Comparison of ENCODE assay signal across 10 cellular contexts in the genomic region with DNA sequence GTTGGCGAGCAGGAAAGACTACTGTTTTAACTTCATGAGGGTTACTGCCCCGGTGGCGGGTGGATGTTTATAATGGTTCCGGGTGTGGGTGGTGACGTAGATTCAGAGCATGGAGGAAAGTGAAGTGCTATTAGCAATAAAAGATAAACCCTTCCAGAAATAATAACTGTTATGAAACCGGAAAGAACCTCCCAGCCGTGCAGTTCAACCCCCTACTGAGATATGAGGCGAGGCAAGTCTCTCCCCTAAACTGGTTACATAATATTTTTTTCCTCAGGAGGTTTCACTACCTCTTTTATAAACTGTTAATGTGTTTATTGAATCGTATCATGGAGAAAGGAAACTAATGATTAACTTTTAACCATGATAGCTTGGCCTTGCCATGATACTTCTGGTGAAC.
DNase-seq lines count a peak whose midpoint lies in the region; ATAC-seq, FAIRE-seq and TF ChIP-seq lines count a peak whose summit lies in the region.
"Had no signal": no experiment of that assay in that cellular context is flagged by ENCODE, and none has a peak within 500 bp of the region (broad histone marks: within the 10 kb centered on the region; RNA-seq: fewer than 3 reads in every experiment).

No MANE protein-coding gene starts in this region.

- peaks cover 14% of the 10 kb centered on the region; the same call in 1 of the 2 replicates for H3K9me3 ChIP-seq in OCI-LY3 (ENCODE audit: insufficient read depth, low read length)
- no peaks in the 10 kb centered on the region for H3K9me3 ChIP-seq in mucosa of stomach (ENCODE audit: control insufficient read depth, low read length)
- H3K9me3 ChIP-seq: neutrophil had no signal

- peak overlapping the region; percentile 6; the same call in 1 of the 2 replicates for H2AFZ ChIP-seq in OCI-LY3 (ENCODE audit: low read depth, low read length)

- H3K27me3 ChIP-seq in OCI-LY3 (ENCODE audit: low read depth, low read length): peaks cover 44% of the 10 kb centered on the region
- H3K27me3 ChIP-seq in mucosa of stomach (ENCODE audit: control insufficient read depth, insufficient read depth, low read length): no peaks in the 10 kb centered on the region
- H3K27me3 ChIP-seq: neutrophil had no signal

- no peaks in the 10 kb centered on the region for H3K79me2 ChIP-seq in OCI-LY3 (ENCODE audit: low read length)

- H3K4me2 ChIP-seq in OCI-LY3 (ENCODE audit: low read length): peak overlapping the region; percentile 72

- H3K36me3 ChIP-seq in OCI-LY3 (replicated peaks; ENCODE audit: low read depth, low read length) (peaks cover 5% of the 10 kb centered on the region), mucosa of stomach (ENCODE audit: control insufficient read depth, insufficient read depth, low read length) (no peaks in the 10 kb centered on the region)
- H3K36me3 ChIP-seq: neutrophil had no signal

- no peaks in the 10 kb centered on the region for H4K20me1 ChIP-seq in OCI-LY3 (ENCODE audit: insufficient read depth, low read length)

- H3K4me3 ChIP-seq in OCI-LY3 (ENCODE audit: low read length): peak overlapping the region; percentile 63
- no peak overlapping the region for H3K4me3 ChIP-seq in mucosa of stomach (ENCODE audit: low read length)

- DNase-seq in HuH-7 (ENCODE audit: low spot score) (no peak), H54 (ENCODE audit: insufficient read length, low spot score) (no peak), iPS-NIHi7 (ENCODE audit: extremely low spot score) (no peak), DMS153 treated with DMSO at 0.1 percent for 48 hours (lab: John Stamatoyannopoulos, UW; ENCODE audit: unreplicated experiment) (no peak)

- FAIRE-seq in H54 (lab: Jason Lieb, UNC): no peak
- FAIRE-seq: H1 had no signal

- no peak overlapping the region; the same call in 1 of the 2 replicates for H3K27ac ChIP-seq in OCI-LY3 (ENCODE audit: low read length)
- H3K27ac ChIP-seq: neutrophil had no signal

- TF ChIP-seq POLR2A in H54 (IDR thresholded peaks at IDR 0.05; ENCODE audit: low read depth, low read length): no peak

- TF ChIP-seq CTCF in OCI-LY3 (IDR thresholded peaks at IDR 0.05; ENCODE audit: low read depth, low read length): no peak

- H3K4me1 ChIP-seq in OCI-LY3 (ENCODE audit: low read length) (peaks cover 40% of the 10 kb centered on the region), mucosa of stomach (ENCODE audit: control insufficient read depth, insufficient read depth, low read length) (peaks cover 42% of the 10 kb centered on the region)

- ATAC-seq in GM18520 (IDR thresholded peaks at IDR 0.05; ENCODE audit: unreplicated experiment) (peak; percentile 72), HG02840 (IDR thresholded peaks at IDR 0.05; ENCODE audit: low FRiP score, unreplicated experiment) (peak; percentile 84)

- H3K9ac ChIP-seq in OCI-LY3 (ENCODE audit: low read length) (peak overlapping the region; percentile 10; the same call in 1 of the 2 replicates), mucosa of stomach (ENCODE audit: low read length) (peak overlapping the region; percentile 14)
